In genomic region chr6:31548423-31548873, GRCh38 we compare ENCODE assay signal across 10 cellular contexts. TPM values are rescaled to one million over a fixed set of nuclear protein-coding genes. Genes with fewer than 3 reads are reported as not detected.
DNase-seq lines count a peak whose midpoint lies in the region; ATAC-seq, FAIRE-seq and TF ChIP-seq lines count a peak whose summit lies in the region.
"Had no signal": no experiment of that assay in that cellular context is flagged by ENCODE, and none has a peak within 500 bp of the region (broad histone marks: within the 10 kb centered on the region; RNA-seq: fewer than 3 reads in every experiment).

No MANE protein-coding gene starts in this region.

- H3K27ac Mint-ChIP-seq in memory B cell (peak overlapping the region; percentile 89), type B pancreatic cell (peak overlapping the region; percentile 46)

- H3K27ac ChIP-seq in cardiac muscle cell = peak overlapping the region; percentile 54

- FAIRE-seq in HTR-8/SVneo (lab: Jason Lieb, UNC) = no peak

- no peak for DNase-seq in cardiac muscle cell (ENCODE audit: low read depth in 1 of 2, low spot score in 1 of 2)
- no peak for DNase-seq in Right ventricle myocardium superior
- DNase-seq in astrocyte of the cerebellum (ENCODE audit: low read depth) = no peak
- DNase-seq in memory B cell (ENCODE audit: low spot score in 2 of 2) = no peak
- no peak for DNase-seq in type B pancreatic cell (ENCODE audit: extremely low spot score, unreplicated experiment)
- no peak for DNase-seq in HTR-8/SVneo (ENCODE audit: insufficient read length, low spot score)
- DNase-seq: T1000 had no signal

- TF ChIP-seq CTCF in cardiac muscle cell (IDR thresholded peaks at IDR 0.05; ENCODE audit: low read depth, low read length) (no peak), astrocyte of the cerebellum (IDR thresholded peaks at IDR 0.05; ENCODE audit: low read depth, low read length, missing control alignments) (no peak), type B pancreatic cell (conservative IDR thresholded peaks at IDR 0.05) (no peak)

- peaks cover 17% of the 10 kb centered on the region for H3K36me3 ChIP-seq in cardiac muscle cell

- intact Hi-C loops in Right ventricle myocardium superior (cut with DNase I) = loop anchor here (5.0 kb wide), 2 partner anchors 34 to 69 kb away; partner anchors contain the start of genes AIF1 and LTB

- H3K4me3 ChIP-seq in cardiac muscle cell (peak overlapping the region; percentile 56), astrocyte of the cerebellum (ENCODE audit: low read depth, low read length) (peak overlapping the region; percentile 54)

- no peaks in the 10 kb centered on the region for H3K9me3 ChIP-seq in cardiac muscle cell (ENCODE audit: low read depth)

- H3K36me3 Mint-ChIP-seq in memory B cell (no peaks in the 10 kb centered on the region), type B pancreatic cell (peaks cover 6% of the 10 kb centered on the region)

- H3K27me3 Mint-ChIP-seq in memory B cell (no peaks in the 10 kb centered on the region), type B pancreatic cell (no peaks in the 10 kb centered on the region)

- H3K4me1 ChIP-seq in cardiac muscle cell (ENCODE audit: low read depth) = peaks cover 6% of the 10 kb centered on the region

- H3K27me3 ChIP-seq in cardiac muscle cell = no peaks in the 10 kb centered on the region

- H3K4me1 Mint-ChIP-seq in memory B cell (peaks cover 27% of the 10 kb centered on the region), type B pancreatic cell (ENCODE audit: unreplicated experiment) (peaks cover 17% of the 10 kb centered on the region)

- H3K4me3 Mint-ChIP-seq in memory B cell (peak overlapping the region; percentile 27), type B pancreatic cell (peak overlapping the region; percentile 90)

- in situ Hi-C loops in astrocyte of the cerebellum (cut with HindIII; ENCODE audit: low sequenced_read_pairs) = no loop called here

- H3K9me3 Mint-ChIP-seq in memory B cell = no peaks in the 10 kb centered on the region
- H3K9me3 Mint-ChIP-seq in type B pancreatic cell = no peaks in the 10 kb centered on the region

- no peak for ATAC-seq in Right ventricle myocardium superior (ENCODE audit: poor library complexity)
- ATAC-seq in memory B cell (ENCODE audit: low read depth) = no peak
- ATAC-seq in GM18502 (IDR thresholded peaks at IDR 0.05; ENCODE audit: poor library complexity, unreplicated experiment) = no peak
- no peak for ATAC-seq in GM19395 (IDR thresholded peaks at IDR 0.05; ENCODE audit: unreplicated experiment)

RNA-seq across cellular contexts. Expression of gene NFKBIL1, which starts 1.0 kb away (rescaled TPM):
- 43.6 and 51.2 TPM in 2 replicates for total RNA-seq in cardiac muscle cell
- polyA plus RNA-seq in cardiac muscle cell = 38.4 and 47.1 TPM in 2 replicates
- 9.2 TPM for total RNA-seq in Right ventricle myocardium superior
- 21.1 and 24.2 TPM in 2 replicates for total RNA-seq in type B pancreatic cell (ENCODE audit: low replicate concordance)

RNA-seq across cellular contexts. Expression of gene ATP6V1G2, which starts 2.0 kb away (rescaled TPM):
- 21.2 and 28.8 TPM in 2 replicates for total RNA-seq in cardiac muscle cell
- 32.7 and 40.2 TPM in 2 replicates for polyA plus RNA-seq in cardiac muscle cell
- total RNA-seq in Right ventricle myocardium superior = 2.3 TPM
- total RNA-seq in type B pancreatic cell (ENCODE audit: low replicate concordance) = 1.6 and 5.9 TPM in 2 replicates

RNA-seq across cellular contexts. Expression of gene DDX39B, which starts 6.6 kb away (rescaled TPM):
- 371 and 455 TPM in 2 replicates for total RNA-seq in cardiac muscle cell
- polyA plus RNA-seq in cardiac muscle cell = 321 and 373 TPM in 2 replicates
- total RNA-seq in Right ventricle myocardium superior = 145 TPM
- total RNA-seq in type B pancreatic cell (ENCODE audit: low replicate concordance) = 410 and 636 TPM in 2 replicates

RNA-seq across cellular contexts. Expression of gene MCCD1, which starts 19.7 kb away (rescaled TPM):
- total RNA-seq in cardiac muscle cell (not detected in 2 replicates), Right ventricle myocardium superior (not detected), type B pancreatic cell (ENCODE audit: low replicate concordance) (not detected in 2 replicates)
- not detected in 2 replicates for polyA plus RNA-seq in cardiac muscle cell
- total RNA-seq: Daoy had no signal

RNA-seq across cellular contexts. Expression of gene LTA, which starts 23.6 kb away (rescaled TPM):
- not detected in 2 replicates for total RNA-seq in cardiac muscle cell
- not detected in 2 replicates for polyA plus RNA-seq in cardiac muscle cell
- not detected for total RNA-seq in Right ventricle myocardium superior
- 0.22 TPM in 1 of 2 replicates, not detected in the other for total RNA-seq in type B pancreatic cell (ENCODE audit: low replicate concordance)
